Comparison of ENCODE assay signal across 11 cellular contexts in genomic region chr9:113511047-113511521, GRCh38. TPM values are rescaled to one million over a fixed set of nuclear protein-coding genes. Genes with fewer than 3 reads are reported as not detected.
DNase-seq lines count a peak whose midpoint lies in the region; ATAC-seq and TF ChIP-seq lines count a peak whose summit lies in the region.
"Had no signal": no experiment of that assay in that cellular context is flagged by ENCODE, and none has a peak within 500 bp of the region (broad histone marks: within the 10 kb centered on the region; RNA-seq: fewer than 3 reads in every experiment).

No MANE protein-coding gene starts in this region.

- no peak overlapping the region for H2AFZ ChIP-seq in SK-N-SH (ENCODE audit: low read depth)
- H2AFZ ChIP-seq: parathyroid adenoma had no signal

- peaks cover 4% of the 10 kb centered on the region for H3K27me3 Mint-ChIP-seq in activated T-helper 2 cell treated with anti-CD3 and anti-CD28 coated beads, Interferon-gamma antibody, Interleukin-2, Interleukin-4, amounts not matched to agents 10 μg/mL and 5 μg/mL and 100 μg/mL, durations not matched to agents 14 hours and 24 hours and 36 hours (ENCODE audit: low read depth)
- H3K27me3 Mint-ChIP-seq in stimulated activated naive B cell treated with anti-CD40 and anti-IgM and Interleukin-4, amounts not matched to agents 10 μg/mL and 1 μg/mL and 100 μg/mL, for 72 hours: no peaks in the 10 kb centered on the region

- CTCF ChIA-PET in SK-N-SH (lab: Yijun Ruan, JAX): no interaction called here

- peaks cover 50% of the 10 kb centered on the region for H3K4me1 Mint-ChIP-seq in activated T-helper 2 cell treated with anti-CD3 and anti-CD28 coated beads, Interferon-gamma antibody, Interleukin-2, Interleukin-4, amounts not matched to agents 10 μg/mL and 5 μg/mL and 100 μg/mL, durations not matched to agents 14 hours and 24 hours and 36 hours (ENCODE audit: low read depth)
- peaks cover 20 to 41% of the 10 kb centered on the region in 2 donors for H3K4me1 Mint-ChIP-seq in stimulated activated naive B cell treated with anti-CD40 and anti-IgM and Interleukin-4, amounts not matched to agents 10 μg/mL and 1 μg/mL and 100 μg/mL, for 72 hours

- peaks cover 0 to 22% of the 10 kb centered on the region in 2 experiments; a peak in 1 of 4 replicates for H3K4me1 ChIP-seq in SK-N-SH (ENCODE audit: control insufficient read depth in 1 of 2, insufficient read depth in 2 of 2, low read depth in 1 of 2, low read length in 1 of 2)
- H3K4me1 ChIP-seq in right atrium auricular region: peaks cover 0 to 69% of the 10 kb centered on the region in 2 donors
- H3K4me1 ChIP-seq: parathyroid adenoma had no signal

- no peaks in the 10 kb centered on the region for H3K36me3 Mint-ChIP-seq in activated T-helper 2 cell treated with anti-CD3 and anti-CD28 coated beads, Interferon-gamma antibody, Interleukin-2, Interleukin-4, amounts not matched to agents 10 μg/mL and 5 μg/mL and 100 μg/mL, durations not matched to agents 14 hours and 24 hours and 36 hours (ENCODE audit: low read depth)
- peaks cover 0 to 2% of the 10 kb centered on the region in 2 donors for H3K36me3 Mint-ChIP-seq in stimulated activated naive B cell treated with anti-CD40 and anti-IgM and Interleukin-4, amounts not matched to agents 10 μg/mL and 1 μg/mL and 100 μg/mL, for 72 hours
- H3K36me3 Mint-ChIP-seq: activated naive CD4-positive, alpha-beta T cell treated with anti-CD3 and anti-CD28 coated beads, Interleukin-2, amount 50 U/mL, for 72 hours had no signal

- POLR2A ChIA-PET in SK-N-SH (lab: Yijun Ruan, JAX): no interaction called here

- H3K27me3 ChIP-seq in SK-N-SH (ENCODE audit: insufficient read depth) (no peaks in the 10 kb centered on the region), right atrium auricular region (no peaks in the 10 kb centered on the region)

- H4K20me1 ChIP-seq in SK-N-SH (ENCODE audit: insufficient read depth): no peaks in the 10 kb centered on the region

- WGBS in SK-N-SH (ENCODE audit: low lambda C conversion rate): 54% methylated on average over 6 of the region's 6 CpGs

- H3F3A ChIP-seq in SK-N-SH (replicated peaks; ENCODE audit: insufficient read depth): no peaks in the 10 kb centered on the region

- intact Hi-C loops in activated T-helper 2 cell treated with anti-CD3 and anti-CD28 coated beads, Interferon-gamma antibody, Interleukin-2, Interleukin-4, amounts not matched to agents 10 μg/mL and 5 μg/mL and 100 μg/mL, durations not matched to agents 14 hours and 24 hours and 36 hours (cut with micrococcal nuclease): loop anchor here (5.0 to 10.0 kb wide), 3 partner anchors 146 to 1184 kb away; partner anchors contain the start of gene AKNA

- H3K27ac Mint-ChIP-seq in activated T-helper 2 cell treated with anti-CD3 and anti-CD28 coated beads, Interferon-gamma antibody, Interleukin-2, Interleukin-4, amounts not matched to agents 10 μg/mL and 5 μg/mL and 100 μg/mL, durations not matched to agents 14 hours and 24 hours and 36 hours: no peak overlapping the region
- peak overlapping the region; percentile 44 for H3K27ac Mint-ChIP-seq in stimulated activated naive B cell treated with anti-CD40 and anti-IgM and Interleukin-4, amounts not matched to agents 10 μg/mL and 1 μg/mL and 100 μg/mL, for 72 hours

- TF ChIP-seq CTCF in SK-N-SH (IDR thresholded peaks at IDR 0.05): no peak
- no peak for TF ChIP-seq CTCF in right atrium auricular region (IDR thresholded peaks at IDR 0.05)

- H3K9me3 ChIP-seq in SK-N-SH (no peaks in the 10 kb centered on the region), right atrium auricular region (no peaks in the 10 kb centered on the region)

- H3K4me3 ChIP-seq in SK-N-SH (ENCODE audit: low read depth in 2 of 2, low read length in 1 of 2) (no peak overlapping the region), right atrium auricular region (no peak overlapping the region)

- H3K4me2 ChIP-seq in SK-N-SH: no peak overlapping the region

- H3K4me3 Mint-ChIP-seq in activated T-helper 2 cell treated with anti-CD3 and anti-CD28 coated beads, Interferon-gamma antibody, Interleukin-2, Interleukin-4, amounts not matched to agents 10 μg/mL and 5 μg/mL and 100 μg/mL, durations not matched to agents 14 hours and 24 hours and 36 hours (ENCODE audit: low read depth): peak overlapping the region; percentile 16
- no peak overlapping the region for H3K4me3 Mint-ChIP-seq in stimulated activated naive B cell treated with anti-CD40 and anti-IgM and Interleukin-4, amounts not matched to agents 10 μg/mL and 1 μg/mL and 100 μg/mL, for 72 hours

- H3K27ac ChIP-seq in SK-N-SH (ENCODE audit: low read depth in 2 of 2, low read length in 1 of 2) (peak overlapping the region in 1 of 2 experiments; percentile 67; a peak in 2 of 4 replicates), right atrium auricular region (peak overlapping the region; percentile 61 to 77)
- H3K27ac ChIP-seq: parathyroid adenoma had no signal

- ATAC-seq in SK-N-SH treated with all-trans-retinoic acid at 6 μM for 48 hours (no peak; the same call in 2 of the 3 replicates), GM18867 (IDR thresholded peaks at IDR 0.05; ENCODE audit: unreplicated experiment) (no peak)
- ATAC-seq in stimulated activated naive B cell treated with anti-CD40 and anti-IgM and Interleukin-4, amounts not matched to agents 10 μg/mL and 1 μg/mL and 100 μg/mL, for 72 hours (replicated peaks): no peak

- peak in 1 of 2 experiments; percentile 48; a peak in 2 of 4 replicates for TF ChIP-seq EP300 in SK-N-SH (IDR thresholded peaks at IDR 0.05; ENCODE audit: borderline replicate concordance in 1 of 2, low read depth in 1 of 2, low read length in 1 of 2)

- no peaks in the 10 kb centered on the region for H3K79me2 ChIP-seq in SK-N-SH (ENCODE audit: insufficient read depth)
- H3K79me2 ChIP-seq: parathyroid adenoma had no signal

- TF ChIP-seq RAD21 in SK-N-SH (IDR thresholded peaks at IDR 0.05; ENCODE audit: low read length): no peak

- H3K36me3 ChIP-seq in SK-N-SH (replicated peaks in 1 of 2; ENCODE audit: control insufficient read depth in 1 of 2, insufficient read depth in 2 of 2, low read length in 1 of 2) (no peaks in the 10 kb centered on the region), right atrium auricular region (peaks cover 69% of the 10 kb centered on the region)

- no peaks in the 10 kb centered on the region for H3K9me3 Mint-ChIP-seq in activated T-helper 2 cell treated with anti-CD3 and anti-CD28 coated beads, Interferon-gamma antibody, Interleukin-2, Interleukin-4, amounts not matched to agents 10 μg/mL and 5 μg/mL and 100 μg/mL, durations not matched to agents 14 hours and 24 hours and 36 hours
- no peaks in the 10 kb centered on the region for H3K9me3 Mint-ChIP-seq in stimulated activated naive B cell treated with anti-CD40 and anti-IgM and Interleukin-4, amounts not matched to agents 10 μg/mL and 1 μg/mL and 100 μg/mL, for 72 hours
- H3K9me3 Mint-ChIP-seq: activated naive CD4-positive, alpha-beta T cell treated with anti-CD3 and anti-CD28 coated beads, Interleukin-2, amount 50 U/mL, for 72 hours had no signal

- no peaks in the 10 kb centered on the region for H3K9me2 ChIP-seq in SK-N-SH

- no peak overlapping the region for H3K9ac ChIP-seq in SK-N-SH
- H3K9ac ChIP-seq: parathyroid adenoma had no signal

- DNase-seq in SK-N-SH: peak; percentile 73
- no peak for DNase-seq in activated T-helper 2 cell treated with anti-CD3 and anti-CD28 coated beads, Interferon-gamma antibody, Interleukin-2, Interleukin-4, amounts not matched to agents 10 μg/mL and 5 μg/mL and 100 μg/mL, durations not matched to agents 14 hours and 24 hours and 36 hours (ENCODE audit: low spot score)
- no peak for DNase-seq in right atrium auricular region (ENCODE audit: low spot score)
- DNase-seq in stimulated activated naive B cell treated with anti-CD40 and anti-IgM and Interleukin-4, amounts not matched to agents 10 μg/mL and 1 μg/mL and 100 μg/mL, for 72 hours: no peak
- no peak for DNase-seq in NAMALWA (ENCODE audit: low spot score)
- no peak for DNase-seq in LoVo (ENCODE audit: low spot score)
- DNase-seq: Kasumi-1 had no signal

TF ChIP-seq in SK-N-SH, 30 proteins besides CTCF, POLR2A, EP300 and RAD21 (continues in another document):
- TF ChIP-seq SIN3A (IDR thresholded peaks at IDR 0.05; ENCODE audit: borderline replicate concordance, low read depth, low read length) (no peak), CHD2 (IDR thresholded peaks at IDR 0.05; ENCODE audit: low read length, partially characterized antibody) (no peak), PBX3 (IDR thresholded peaks at IDR 0.05) (no peak)

TF ChIP-seq in SK-N-SH treated with all-trans-retinoic acid at 6 μM for 48 hours, 23 proteins besides CTCF, POLR2A, EP300 and RAD21 (continues in another document):
- TF ChIP-seq ARNTL (CRISPR knock-in tag; IDR thresholded peaks at IDR 0.05; ENCODE audit: borderline replicate concordance, low read depth) (no peak), CSRNP3 (CRISPR knock-in tag; IDR thresholded peaks at IDR 0.05) (no peak)

RNA-seq across cellular contexts. Expression of gene RGS3, which starts 47.6 kb away (rescaled TPM):
- polyA plus RNA-seq in SK-N-SH (2012; rRNA removed): 50.6 and 60.7 TPM in 2 replicates
- polyA plus RNA-seq in SK-N-SH (2012; cell fraction: cytosol; rRNA removed): 30.9 and 42.1 TPM in 2 replicates
- 66.8 and 95.4 TPM in 2 replicates for polyA plus RNA-seq in SK-N-SH (2012; cell fraction: nucleus; rRNA removed)
- 56.2 and 64.2 TPM in 2 replicates for total RNA-seq in activated T-helper 2 cell treated with anti-CD3 and anti-CD28 coated beads, Interferon-gamma antibody, Interleukin-2, Interleukin-4, amounts not matched to agents 10 μg/mL and 5 μg/mL and 100 μg/mL, durations not matched to agents 14 hours and 24 hours and 36 hours
- total RNA-seq in right atrium auricular region: 100 to 1,000 TPM; 112 to 184 TPM
